In genomic region chr6:72826033-72826432, GRCh38 we compare ENCODE assay signal across 18 cellular contexts.
DNase-seq lines count a peak whose midpoint lies in the region; ATAC-seq, FAIRE-seq and TF ChIP-seq lines count a peak whose summit lies in the region.
"Had no signal": no experiment of that assay in that cellular context is flagged by ENCODE, and none has a peak within 500 bp of the region (broad histone marks: within the 10 kb centered on the region; RNA-seq: fewer than 3 reads in every experiment).

No MANE protein-coding gene starts in this region.

- no peak for DNase-seq in AG04450 (ENCODE audit: low read depth, low spot score)
- DNase-seq in H54 (ENCODE audit: insufficient read length, low spot score), result no peak
- DNase-seq in activated naive CD8-positive, alpha-beta T cell treated with anti-CD3 and anti-CD28 coated beads, Interleukin-2, amount 50 U/mL, for 24 hours, result no peak
- peak; percentile 44 for DNase-seq in keratinocyte (ENCODE audit: low read depth, low spot score)
- DNase-seq in SIG-M5 (lab: John Stamatoyannopoulos, UW), result no peak
- no peak for DNase-seq in cerebellar nuclear complex (lab: John Stamatoyannopoulos, UW)
- DNase-seq in GM19239 (ENCODE audit: insufficient read length, low spot score), result no peak
- DNase-seq: activated CD4-positive, alpha-beta T cell treated with anti-CD3 and anti-CD28 coated beads, Interleukin-2, amount 10 ng/mL, durations not matched to agents 7 days and 5 days; effector memory CD4-positive, alpha-beta T cell; kidney; NCI-H2029 treated with DMSO at 0.1 percent for 48 hours; NCI-H69; pancreas; Peyer's patch had no signal

- no peak for TF ChIP-seq POLR2A in H54 (IDR thresholded peaks at IDR 0.05; ENCODE audit: low read depth, low read length)

- H3K27me3 Mint-ChIP-seq in activated naive CD8-positive, alpha-beta T cell treated with anti-CD3 and anti-CD28 coated beads, Interleukin-2, amount 50 U/mL, for 24 hours, result no peaks in the 10 kb centered on the region
- H3K27me3 Mint-ChIP-seq: activated CD4-positive, alpha-beta T cell treated with anti-CD3 and anti-CD28 coated beads, Interleukin-2, amount 10 ng/mL, durations not matched to agents 7 days and 5 days had no signal

- no peak overlapping the region for H2AFZ ChIP-seq in keratinocyte (ENCODE audit: control insufficient read depth, low read length)

- H3K79me2 ChIP-seq in keratinocyte (ENCODE audit: control insufficient read depth, insufficient read depth, low read length), result no peaks in the 10 kb centered on the region

- no peak for TF ChIP-seq CTCF in AG04450 (IDR thresholded peaks at IDR 0.05; ENCODE audit: low read depth, low read length)
- no peak for TF ChIP-seq CTCF in keratinocyte (optimal IDR thresholded peaks at IDR 0.05 in 1 of 3, IDR thresholded peaks at IDR 0.05 in 1 of 3, conservative IDR thresholded peaks at IDR 0.05 in 1 of 3; ENCODE audit: extremely low read depth in 1 of 3, insufficient read depth in 2 of 3, low read length in 3 of 3)

- dilution Hi-C loops in keratinocyte (cut with MboI; ENCODE audit: extremely low pct_ligation_motif_present, low sequenced_read_pairs), result no loop called here

- peaks cover 37% of the 10 kb centered on the region for H3K4me1 Mint-ChIP-seq in activated naive CD8-positive, alpha-beta T cell treated with anti-CD3 and anti-CD28 coated beads, Interleukin-2, amount 50 U/mL, for 24 hours
- H3K4me1 Mint-ChIP-seq: activated CD4-positive, alpha-beta T cell treated with anti-CD3 and anti-CD28 coated beads, Interleukin-2, amount 10 ng/mL, durations not matched to agents 7 days and 5 days had no signal

- peak overlapping the region; percentile 33 for H3K27ac ChIP-seq in AG04450 (ENCODE audit: low read depth, low read length)
- peak overlapping the region; percentile 50 for H3K27ac ChIP-seq in keratinocyte (ENCODE audit: control insufficient read depth, insufficient read depth, low read length)
- H3K27ac ChIP-seq: pancreas, Peyer's patch had no signal

- H3K9me3 Mint-ChIP-seq in activated naive CD8-positive, alpha-beta T cell treated with anti-CD3 and anti-CD28 coated beads, Interleukin-2, amount 50 U/mL, for 24 hours, result peaks cover 12% of the 10 kb centered on the region
- H3K9me3 Mint-ChIP-seq: activated CD4-positive, alpha-beta T cell treated with anti-CD3 and anti-CD28 coated beads, Interleukin-2, amount 10 ng/mL, durations not matched to agents 7 days and 5 days had no signal

- no peaks in the 10 kb centered on the region for H3K27me3 ChIP-seq in AG04450 (ENCODE audit: control insufficient read depth, insufficient read depth, low read length)
- H3K27me3 ChIP-seq in keratinocyte (ENCODE audit: control insufficient read depth, extremely low read depth, insufficient read depth, low read length), result no peaks in the 10 kb centered on the region
- H3K27me3 ChIP-seq: BLaER1 treated with 17β-estradiol and CSF1 and Interleukin-3, amounts not matched to agents 10 nM and 100 nM; cardiac muscle cell; pancreas; Peyer's patch had no signal

- H3K4me3 ChIP-seq in AG04450 (ENCODE audit: low read depth, low read length) (no peak overlapping the region), keratinocyte (ENCODE audit: control insufficient read depth in 2 of 3, extremely low read depth in 1 of 3, insufficient read depth in 2 of 3, low read depth in 1 of 3, low read length in 3 of 3) (no peak overlapping the region)
- H3K4me3 ChIP-seq: BLaER1 treated with 17β-estradiol and CSF1 and Interleukin-3, amounts not matched to agents 10 nM and 100 nM; cardiac muscle cell; pancreas; Peyer's patch had no signal

- H3K36me3 Mint-ChIP-seq in activated naive CD8-positive, alpha-beta T cell treated with anti-CD3 and anti-CD28 coated beads, Interleukin-2, amount 50 U/mL, for 24 hours (ENCODE audit: low read depth), result peaks cover 22% of the 10 kb centered on the region

- peak; percentile 61 for FAIRE-seq in H54 (lab: Jason Lieb, UNC)
- FAIRE-seq in keratinocyte (lab: Jason Lieb, UNC), result peak; percentile 41
- no peak for FAIRE-seq in GM19239 (lab: Jason Lieb, UNC)
- FAIRE-seq: kidney, pancreas had no signal

- H3K4me3 Mint-ChIP-seq in activated naive CD8-positive, alpha-beta T cell treated with anti-CD3 and anti-CD28 coated beads, Interleukin-2, amount 50 U/mL, for 24 hours, result peak overlapping the region; percentile 18
- H3K4me3 Mint-ChIP-seq: activated CD4-positive, alpha-beta T cell treated with anti-CD3 and anti-CD28 coated beads, Interleukin-2, amount 10 ng/mL, durations not matched to agents 7 days and 5 days; T-helper 1 cell treated with Interleukin-12 subunit alpha and Interleukin-12 subunit beta and Interleukin-4 antibody, amounts not matched to agents 30 μg/mL and 1 μg/mL, for 36 hours had no signal

- no peaks in the 10 kb centered on the region; the same call in 1 of the 2 replicates for H3K9me3 ChIP-seq in AG04450 (ENCODE audit: control insufficient read depth, insufficient read depth, low read length)
- no peaks in the 10 kb centered on the region for H3K9me3 ChIP-seq in keratinocyte (ENCODE audit: control insufficient read depth, low read depth, low read length)
- H3K9me3 ChIP-seq: pancreas, Peyer's patch had no signal

- no peaks in the 10 kb centered on the region for H4K20me1 ChIP-seq in keratinocyte (ENCODE audit: control insufficient read depth, extremely low read depth, insufficient read depth, low read length)

- no peak overlapping the region for H3K9ac ChIP-seq in keratinocyte (ENCODE audit: control insufficient read depth, extremely low read depth, insufficient read depth, low read length)

- H3K36me3 ChIP-seq in keratinocyte (ENCODE audit: control insufficient read depth in 2 of 2, extremely low read depth in 1 of 2, insufficient read depth in 2 of 2, low read length in 2 of 2), result no peaks in the 10 kb centered on the region
- H3K36me3 ChIP-seq: cardiac muscle cell, pancreas, Peyer's patch had no signal

- CTCF ChIA-PET in AG04450 (lab: Charles Lee), result no interaction called here

- POLR2A ChIA-PET in AG04450 (lab: Yijun Ruan, JAX), result no interaction called here

- ATAC-seq in activated naive CD8-positive, alpha-beta T cell treated with anti-CD3 and anti-CD28 coated beads, Interleukin-2, amount 50 U/mL, for 24 hours, result peak; percentile 92
- no peak for ATAC-seq in GM21360 (IDR thresholded peaks at IDR 0.05; ENCODE audit: unreplicated experiment)
- ATAC-seq: pancreas had no signal

- H3K27ac Mint-ChIP-seq in activated naive CD8-positive, alpha-beta T cell treated with anti-CD3 and anti-CD28 coated beads, Interleukin-2, amount 50 U/mL, for 24 hours, result peak overlapping the region; percentile 81
- H3K27ac Mint-ChIP-seq: activated CD4-positive, alpha-beta T cell treated with anti-CD3 and anti-CD28 coated beads, Interleukin-2, amount 10 ng/mL, durations not matched to agents 7 days and 5 days; T-helper 1 cell treated with Interleukin-12 subunit alpha and Interleukin-12 subunit beta and Interleukin-4 antibody, amounts not matched to agents 30 μg/mL and 1 μg/mL, for 36 hours had no signal

- peaks cover 29% of the 10 kb centered on the region for H3K4me1 ChIP-seq in keratinocyte (ENCODE audit: control insufficient read depth, extremely low read depth, insufficient read depth, low read length)
- H3K4me1 ChIP-seq: pancreas, Peyer's patch had no signal

- peak overlapping the region; percentile 23 for H3K4me2 ChIP-seq in keratinocyte (ENCODE audit: control insufficient read depth, extremely low read depth, insufficient read depth, low read depth, low read length)

- no peaks in the 10 kb centered on the region for H3K9me1 ChIP-seq in keratinocyte (ENCODE audit: control insufficient read depth, extremely low read depth, insufficient read depth, low read length)
